Comparison of ENCODE assay signal across 9 cellular contexts in genomic region chr7:101882595-101883564, GRCh38.
DNase-seq lines count a peak whose midpoint lies in the region; ATAC-seq and TF ChIP-seq lines count a peak whose summit lies in the region.
"Had no signal": no experiment of that assay in that cellular context is flagged by ENCODE, and none has a peak within 500 bp of the region (broad histone marks: within the 10 kb centered on the region; RNA-seq: fewer than 3 reads in every experiment).

No MANE protein-coding gene starts in this region.

- peaks cover 49% of the 10 kb centered on the region for H3K4me1 ChIP-seq in mucosa of descending colon (ENCODE audit: low read depth)

- no peak overlapping the region for H3K4me3 ChIP-seq in mucosa of descending colon

- no peaks in the 10 kb centered on the region for H3K36me3 ChIP-seq in mucosa of descending colon (ENCODE audit: low read depth)

- peak; percentile 84 for ATAC-seq in mucosa of descending colon
- ATAC-seq in HG02759 (IDR thresholded peaks at IDR 0.05; ENCODE audit: unreplicated experiment) = no peak

- no peak for TF ChIP-seq CTCF in mucosa of descending colon (IDR thresholded peaks at IDR 0.05)

- intact Hi-C loops in mucosa of descending colon (cut with DNase I, micrococcal nuclease) = no loop called here

- DNase-seq in A172 (ENCODE audit: low spot score) = peak; percentile 100
- DNase-seq in HT1080 (ENCODE audit: low read depth) = peak; percentile 99
- DNase-seq in RPMI7951 (ENCODE audit: low read depth) = peak; percentile 99
- DNase-seq in epidermal melanocyte (ENCODE audit: insufficient read length, low spot score) = peak; percentile 79
- peak; percentile 65 to 76 (median 70) for DNase-seq in mucosa of descending colon
- no peak for DNase-seq in central memory CD4-positive, alpha-beta T cell
- DNase-seq in middle frontal gyrus (ENCODE audit: extremely low spot score, low spot score) = no peak
- DNase-seq: DND-41 had no signal

- H3K9me3 ChIP-seq in mucosa of descending colon = no peaks in the 10 kb centered on the region

Comparison
In these comparisons a context has a peak if more than half of its experiments do, and no peak if none do; other contexts are left out.
1. DNase-seq: peak in A172 (single experiment), HT1080 (single experiment), RPMI7951 (single experiment), epidermal melanocyte (single experiment) and mucosa of descending colon (3 of 3); none in central memory CD4-positive, alpha-beta T cell (single experiment) and middle frontal gyrus (single experiment).